1 cellular context compared by ENCODE assay signal in the genomic region with DNA sequence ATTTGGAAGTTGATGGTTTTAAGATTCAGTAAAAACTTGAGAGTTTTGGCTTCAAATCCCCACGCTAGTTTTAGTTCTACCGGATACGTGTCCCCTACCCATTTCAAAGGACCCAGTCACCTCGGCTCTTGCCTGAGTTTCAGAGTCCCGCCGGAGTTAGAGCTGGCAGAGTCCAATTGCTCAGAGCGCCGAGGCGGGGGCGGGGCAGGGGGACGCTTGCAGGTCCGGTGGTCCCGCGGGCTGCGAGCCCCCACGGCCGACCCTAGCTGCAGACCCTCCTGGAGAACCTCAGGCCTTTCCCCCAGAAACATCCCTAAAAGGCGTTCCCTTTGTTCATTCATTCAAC.
A peak's percentile ranks its signal among the peaks of the same experiment; 100 is the strongest.
TF ChIP-seq lines count a peak whose summit lies in the region.

No MANE protein-coding gene starts in this region.

TF ChIP-seq in HepG2, 621 proteins besides CTCF, POLR2A, EP300 and RAD21 (continued from another document and continues in another):
- no peak for TF ChIP-seq TEF (CRISPR knock-in tag; IDR thresholded peaks at IDR 0.05)
- TF ChIP-seq ZNF761 (CRISPR knock-in tag; conservative IDR thresholded peaks at IDR 0.05) = no peak
- 0 out of 2 replicates have a peak, but pooled peaks have one; percentile 59 for TF ChIP-seq FLYWCH1 (CRISPR knock-in tag; IDR thresholded peaks at IDR 0.05)
- TF ChIP-seq IRF1 (CRISPR knock-in tag; IDR thresholded peaks at IDR 0.05; ENCODE audit: low read depth) = no peak
- TF ChIP-seq, protein P1, sequence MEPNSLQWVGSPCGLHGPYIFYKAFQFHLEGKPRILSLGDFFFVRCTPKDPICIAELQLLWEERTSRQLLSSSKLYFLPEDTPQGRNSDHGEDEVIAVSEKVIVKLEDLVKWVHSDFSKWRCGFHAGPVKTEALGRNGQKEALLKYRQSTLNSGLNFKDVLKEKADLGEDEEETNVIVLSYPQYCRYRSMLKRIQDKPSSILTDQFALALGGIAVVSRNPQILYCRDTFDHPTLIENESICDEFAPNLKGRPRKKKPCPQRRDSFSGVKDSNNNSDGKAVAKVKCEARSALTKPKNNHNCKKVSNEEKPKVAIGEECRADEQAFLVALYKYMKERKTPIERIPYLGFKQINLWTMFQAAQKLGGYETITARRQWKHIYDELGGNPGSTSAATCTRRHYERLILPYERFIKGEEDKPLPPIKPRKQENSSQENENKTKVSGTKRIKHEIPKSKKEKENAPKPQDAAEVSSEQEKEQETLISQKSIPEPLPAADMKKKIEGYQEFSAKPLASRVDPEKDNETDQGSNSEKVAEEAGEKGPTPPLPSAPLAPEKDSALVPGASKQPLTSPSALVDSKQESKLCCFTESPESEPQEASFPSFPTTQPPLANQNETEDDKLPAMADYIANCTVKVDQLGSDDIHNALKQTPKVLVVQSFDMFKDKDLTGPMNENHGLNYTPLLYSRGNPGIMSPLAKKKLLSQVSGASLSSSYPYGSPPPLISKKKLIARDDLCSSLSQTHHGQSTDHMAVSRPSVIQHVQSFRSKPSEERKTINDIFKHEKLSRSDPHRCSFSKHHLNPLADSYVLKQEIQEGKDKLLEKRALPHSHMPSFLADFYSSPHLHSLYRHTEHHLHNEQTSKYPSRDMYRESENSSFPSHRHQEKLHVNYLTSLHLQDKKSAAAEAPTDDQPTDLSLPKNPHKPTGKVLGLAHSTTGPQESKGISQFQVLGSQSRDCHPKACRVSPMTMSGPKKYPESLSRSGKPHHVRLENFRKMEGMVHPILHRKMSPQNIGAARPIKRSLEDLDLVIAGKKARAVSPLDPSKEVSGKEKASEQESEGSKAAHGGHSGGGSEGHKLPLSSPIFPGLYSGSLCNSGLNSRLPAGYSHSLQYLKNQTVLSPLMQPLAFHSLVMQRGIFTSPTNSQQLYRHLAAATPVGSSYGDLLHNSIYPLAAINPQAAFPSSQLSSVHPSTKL (CRISPR knock-in tag; IDR thresholded peaks at IDR 0.05) = peak; percentile 7; the same call in 1 of the 2 replicates
- TF ChIP-seq SP140L (CRISPR knock-in tag; IDR thresholded peaks at IDR 0.05; ENCODE audit: borderline replicate concordance) = no peak
- no peak for TF ChIP-seq ZNF749 (CRISPR knock-in tag; IDR thresholded peaks at IDR 0.05; ENCODE audit: borderline replicate concordance)
- TF ChIP-seq GATAD1 (CRISPR knock-in tag; IDR thresholded peaks at IDR 0.05) = no peak
- no peak for TF ChIP-seq SP2 (CRISPR knock-in tag; IDR thresholded peaks at IDR 0.05)
- no peak for TF ChIP-seq PRDM4 (CRISPR knock-in tag; IDR thresholded peaks at IDR 0.05; ENCODE audit: borderline replicate concordance)
- TF ChIP-seq MED13 (CRISPR knock-in tag; IDR thresholded peaks at IDR 0.05) = no peak
- no peak for TF ChIP-seq ZFYVE20 (CRISPR knock-in tag; IDR thresholded peaks at IDR 0.05; ENCODE audit: borderline replicate concordance, low read depth)
- TF ChIP-seq MIXL1 (CRISPR knock-in tag; IDR thresholded peaks at IDR 0.05) = no peak
- no peak; the same call in 1 of the 2 replicates for TF ChIP-seq PHF20 (CRISPR knock-in tag; IDR thresholded peaks at IDR 0.05)
- TF ChIP-seq CREB1 (IDR thresholded peaks at IDR 0.05) = no peak
- TF ChIP-seq CREB1 (CRISPR knock-in tag; IDR thresholded peaks at IDR 0.05) = no peak
- TF ChIP-seq ZBTB21 (CRISPR knock-in tag; IDR thresholded peaks at IDR 0.05) = no peak
- no peak for TF ChIP-seq SETDB1 (CRISPR knock-in tag; IDR thresholded peaks at IDR 0.05; ENCODE audit: borderline replicate concordance)
- TF ChIP-seq ZNF782 (CRISPR knock-in tag; IDR thresholded peaks at IDR 0.05; ENCODE audit: borderline replicate concordance) = no peak
- TF ChIP-seq KDM3A (CRISPR knock-in tag; IDR thresholded peaks at IDR 0.05; ENCODE audit: low read depth) = no peak
- TF ChIP-seq, protein P2, sequence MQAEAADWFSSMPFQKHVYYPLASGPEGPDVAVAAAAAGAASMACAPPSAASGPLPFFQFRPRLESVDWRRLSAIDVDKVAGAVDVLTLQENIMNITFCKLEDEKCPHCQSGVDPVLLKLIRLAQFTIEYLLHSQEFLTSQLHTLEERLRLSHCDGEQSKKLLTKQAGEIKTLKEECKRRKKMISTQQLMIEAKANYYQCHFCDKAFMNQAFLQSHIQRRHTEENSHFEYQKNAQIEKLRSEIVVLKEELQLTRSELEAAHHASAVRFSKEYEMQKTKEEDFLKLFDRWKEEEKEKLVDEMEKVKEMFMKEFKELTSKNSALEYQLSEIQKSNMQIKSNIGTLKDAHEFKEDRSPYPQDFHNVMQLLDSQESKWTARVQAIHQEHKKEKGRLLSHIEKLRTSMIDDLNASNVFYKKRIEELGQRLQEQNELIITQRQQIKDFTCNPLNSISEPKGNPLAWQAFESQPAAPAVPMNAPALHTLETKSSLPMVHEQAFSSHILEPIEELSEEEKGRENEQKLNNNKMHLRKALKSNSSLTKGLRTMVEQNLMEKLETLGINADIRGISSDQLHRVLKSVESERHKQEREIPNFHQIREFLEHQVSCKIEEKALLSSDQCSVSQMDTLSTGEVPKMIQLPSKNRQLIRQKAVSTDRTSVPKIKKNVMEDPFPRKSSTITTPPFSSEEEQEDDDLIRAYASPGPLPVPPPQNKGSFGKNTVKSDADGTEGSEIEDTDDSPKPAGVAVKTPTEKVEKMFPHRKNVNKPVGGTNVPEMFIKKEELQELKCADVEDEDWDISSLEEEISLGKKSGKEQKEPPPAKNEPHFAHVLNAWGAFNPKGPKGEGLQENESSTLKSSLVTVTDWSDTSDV (CRISPR knock-in tag; IDR thresholded peaks at IDR 0.05) = 0 out of 2 replicates have a peak, but pooled peaks have one; percentile 22
- peak; percentile 55; the same call in 1 of the 2 replicates for TF ChIP-seq PATZ1 (CRISPR knock-in tag; IDR thresholded peaks at IDR 0.05)
- no peak for TF ChIP-seq RXRB (CRISPR knock-in tag; IDR thresholded peaks at IDR 0.05; ENCODE audit: borderline replicate concordance)
- no peak for TF ChIP-seq RFX3 (CRISPR knock-in tag; IDR thresholded peaks at IDR 0.05)
- TF ChIP-seq NBN (conservative IDR thresholded peaks at IDR 0.05) = no peak
- no peak for TF ChIP-seq ZNF274 (CRISPR knock-in tag; IDR thresholded peaks at IDR 0.05)
- TF ChIP-seq HCFC1 (IDR thresholded peaks at IDR 0.05; ENCODE audit: low read depth, low read length) = no peak
- TF ChIP-seq ZC3H4 (CRISPR knock-in tag; IDR thresholded peaks at IDR 0.05; ENCODE audit: borderline replicate concordance) = no peak
- no peak for TF ChIP-seq NCOR1 (IDR thresholded peaks at IDR 0.05; ENCODE audit: borderline replicate concordance, low read length)
- TF ChIP-seq MYPOP (CRISPR knock-in tag; IDR thresholded peaks at IDR 0.05) = no peak
- no peak for TF ChIP-seq EED (CRISPR knock-in tag; IDR thresholded peaks at IDR 0.05)
- TF ChIP-seq ZBTB3 (CRISPR knock-in tag; IDR thresholded peaks at IDR 0.05; ENCODE audit: borderline replicate concordance, low read depth) = no peak
- peak; percentile 20; the same call in 1 of the 2 replicates for TF ChIP-seq HNF4A (CRISPR knock-in tag; IDR thresholded peaks at IDR 0.05)
- no peak for TF ChIP-seq ZNF451 (CRISPR knock-in tag; IDR thresholded peaks at IDR 0.05)
- no peak for TF ChIP-seq ZFX (CRISPR knock-in tag; IDR thresholded peaks at IDR 0.05; ENCODE audit: low read depth)
- 0 out of 2 replicates have a peak, but pooled peaks have one; percentile 13 for TF ChIP-seq ZNF557 (CRISPR knock-in tag; IDR thresholded peaks at IDR 0.05)
- TF ChIP-seq ZSCAN20 (CRISPR knock-in tag; IDR thresholded peaks at IDR 0.05; ENCODE audit: borderline replicate concordance) = peak; percentile 61; the same call in 1 of the 2 replicates
- TF ChIP-seq FOSL1 (CRISPR knock-in tag; IDR thresholded peaks at IDR 0.05; ENCODE audit: borderline replicate concordance) = no peak
- TF ChIP-seq PBX2 (CRISPR knock-in tag; IDR thresholded peaks at IDR 0.05) = no peak
- TF ChIP-seq ZNF678 (CRISPR knock-in tag; IDR thresholded peaks at IDR 0.05) = no peak
- no peak for TF ChIP-seq ZBTB8A (CRISPR knock-in tag; IDR thresholded peaks at IDR 0.05; ENCODE audit: borderline replicate concordance, low read depth)
- peak; percentile 15 for TF ChIP-seq AGO2 (optimal IDR thresholded peaks at IDR 0.05; ENCODE audit: low read depth, low read length)
- no peak for TF ChIP-seq SNAPC2 (CRISPR knock-in tag; IDR thresholded peaks at IDR 0.05)
- no peak for TF ChIP-seq NFIC (IDR thresholded peaks at IDR 0.05; ENCODE audit: low read length)
- TF ChIP-seq SP1 (IDR thresholded peaks at IDR 0.05) = no peak
- TF ChIP-seq SP1 (CRISPR knock-in tag; IDR thresholded peaks at IDR 0.05) = no peak
- TF ChIP-seq ZBTB39 (CRISPR knock-in tag; IDR thresholded peaks at IDR 0.05) = no peak
